10 cellular contexts compared by ENCODE assay signal in the genomic region with DNA sequence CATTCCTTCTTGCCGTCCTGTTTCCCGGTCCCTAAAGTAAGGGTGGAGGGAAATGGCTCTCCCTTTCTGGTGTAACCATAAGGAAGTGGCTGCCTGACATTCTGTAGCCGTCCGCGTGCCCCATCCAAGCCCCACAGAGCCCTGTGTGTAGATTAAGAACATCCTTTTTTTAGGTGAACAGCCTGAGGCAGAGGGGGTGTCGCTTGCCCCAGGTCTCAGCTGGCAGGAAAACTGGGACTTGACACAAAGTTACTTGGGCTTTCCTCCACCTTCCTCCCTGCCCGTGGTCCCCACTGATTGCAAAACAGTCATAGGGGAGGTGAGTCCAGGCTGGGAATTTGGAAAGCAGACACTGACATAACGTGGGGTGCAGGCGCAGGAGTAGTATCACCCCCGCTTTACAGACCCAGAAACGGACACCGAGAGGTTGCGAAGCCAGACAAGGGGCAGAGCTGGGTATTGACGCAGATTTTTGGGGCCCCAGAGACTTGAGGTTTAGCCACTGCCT. TPM values are rescaled to one million over a fixed set of nuclear protein-coding genes. Genes with fewer than 3 reads are reported as not detected.
A peak's percentile ranks its signal among the peaks of the same experiment; 100 is the strongest.
DNase-seq lines count a peak whose midpoint lies in the region; ATAC-seq and TF ChIP-seq lines count a peak whose summit lies in the region.
"Had no signal": no experiment of that assay in that cellular context is flagged by ENCODE, and none has a peak within 500 bp of the region (broad histone marks: within the 10 kb centered on the region; RNA-seq: fewer than 3 reads in every experiment).

No MANE protein-coding gene starts in this region.

- peak overlapping the region; percentile 18 for H3K4me3 Mint-ChIP-seq in dendritic cell treated with granulocyte-macrophage colony-stimulating factor and Interleukin-4, amounts not matched to agents 40 ng/mL and 50 ng/mL, for 4 days
- peak overlapping the region in 5 of 8 donors; percentile 25 to 63 (median 36) for H3K4me3 Mint-ChIP-seq in naive B cell

- H3K36me3 Mint-ChIP-seq in dendritic cell treated with granulocyte-macrophage colony-stimulating factor and Interleukin-4, amounts not matched to agents 40 ng/mL and 50 ng/mL, for 4 days (ENCODE audit: low read depth), result no peaks in the 10 kb centered on the region
- no peaks in the 10 kb centered on the region for H3K36me3 Mint-ChIP-seq in naive B cell

- intact Hi-C loops in right cardiac atrium (cut with DNase I), result no loop called here
- intact Hi-C loops in cardiac septum (cut with DNase I), result no loop called here
- intact Hi-C loops in dendritic cell treated with granulocyte-macrophage colony-stimulating factor and Interleukin-4, amounts not matched to agents 40 ng/mL and 50 ng/mL, for 4 days (cut with micrococcal nuclease), result loop anchor here (10.0 kb wide), 1 partner anchor 103 kb away; no protein-coding TSS in a partner anchor
- intact Hi-C loops in vagina (cut with DNase I), result no loop called here
- intact Hi-C loops in lower leg skin (cut with DNase I; ENCODE audit: low total_unique reads), result no loop called here

- H3K27ac ChIP-seq in right cardiac atrium (ENCODE audit: low read length), result no peak overlapping the region
- H3K27ac ChIP-seq in vagina, result peak overlapping the region; percentile 96

- peaks cover 19% of the 10 kb centered on the region for H3K27me3 Mint-ChIP-seq in dendritic cell treated with granulocyte-macrophage colony-stimulating factor and Interleukin-4, amounts not matched to agents 40 ng/mL and 50 ng/mL, for 4 days
- peaks cover 28 to 74% (median 65%) of the 10 kb centered on the region in 3 donors for H3K27me3 Mint-ChIP-seq in naive B cell

- H3K27ac Mint-ChIP-seq in dendritic cell treated with granulocyte-macrophage colony-stimulating factor and Interleukin-4, amounts not matched to agents 40 ng/mL and 50 ng/mL, for 4 days, result peak overlapping the region; percentile 44
- H3K27ac Mint-ChIP-seq in naive B cell, result no peak overlapping the region

- H3K27me3 ChIP-seq in right cardiac atrium (ENCODE audit: control insufficient read depth, insufficient read depth), result no peaks in the 10 kb centered on the region
- no peaks in the 10 kb centered on the region for H3K27me3 ChIP-seq in vagina

- H3K4me1 ChIP-seq in right cardiac atrium (ENCODE audit: control insufficient read depth, insufficient read depth, low read length), result peaks cover 2% of the 10 kb centered on the region
- H3K4me1 ChIP-seq in vagina, result peaks cover 35% of the 10 kb centered on the region

- TF ChIP-seq POLR2A in vagina (IDR thresholded peaks at IDR 0.05), result no peak
- no peak for TF ChIP-seq POLR2A in lower leg skin (IDR thresholded peaks at IDR 0.05)

- H3K9me3 ChIP-seq in right cardiac atrium (ENCODE audit: control insufficient read depth, low read length) (no peaks in the 10 kb centered on the region), vagina (no peaks in the 10 kb centered on the region)

- no peaks in the 10 kb centered on the region for H3K36me3 ChIP-seq in vagina

- H3K9me3 Mint-ChIP-seq in dendritic cell treated with granulocyte-macrophage colony-stimulating factor and Interleukin-4, amounts not matched to agents 40 ng/mL and 50 ng/mL, for 4 days, result no peaks in the 10 kb centered on the region
- H3K9me3 Mint-ChIP-seq in naive B cell, result no peaks in the 10 kb centered on the region

- peak in 2 of 3 donors; percentile 44 to 47 for DNase-seq in right cardiac atrium
- DNase-seq in cardiac septum (ENCODE audit: low spot score), result no peak
- DNase-seq in naive B cell, result no peak
- DNase-seq in vagina (ENCODE audit: extremely low spot score in 2 of 2), result no peak
- no peak for DNase-seq in lower leg skin (ENCODE audit: low spot score in 2 of 2)
- DNase-seq in NCI-H226, result no peak
- DNase-seq: activated CD8-positive, alpha-beta memory T cell treated with anti-CD3 and anti-CD28 coated beads, Interleukin-2, amount 50 U/mL, for 48 hours; head of caudate nucleus had no signal

- TF ChIP-seq CTCF in vagina (IDR thresholded peaks at IDR 0.05) (no peak), lower leg skin (IDR thresholded peaks at IDR 0.05) (no peak)

- 70% methylated on average over 14 of the region's 14 CpGs for WGBS in right cardiac atrium
- WGBS in lower leg skin, 2 donors, result 60 to 70% methylated on average over 14 of the region's 14 CpGs

- ATAC-seq in right cardiac atrium (no peak), naive B cell (ENCODE audit: low read depth in 2 of 2) (peak; percentile 38 to 41), HG03521 (IDR thresholded peaks at IDR 0.05; ENCODE audit: unreplicated experiment) (no peak)

- peaks cover 63% of the 10 kb centered on the region for H3K4me1 Mint-ChIP-seq in dendritic cell treated with granulocyte-macrophage colony-stimulating factor and Interleukin-4, amounts not matched to agents 40 ng/mL and 50 ng/mL, for 4 days (ENCODE audit: low read depth)
- H3K4me1 Mint-ChIP-seq in naive B cell, result peaks cover 5 to 17% (median 14%) of the 10 kb centered on the region in 3 donors

- H3K4me3 ChIP-seq in right cardiac atrium (ENCODE audit: low read length) (no peak overlapping the region), vagina (peak overlapping the region; percentile 50 to 58), lower leg skin (ENCODE audit: low read depth, poor library complexity, severe bottlenecking) (no peak overlapping the region)

RNA-seq across cellular contexts. Expression of a gene that starts 22.8 kb away (rescaled TPM):
- total RNA-seq in right cardiac atrium (under 1 TPM in 1 of 4 donors, not detected in 3; 0.20 TPM), cardiac septum (0.22 TPM), vagina (not detected), lower leg skin (not detected)
- polyA plus RNA-seq in right cardiac atrium (not detected), naive B cell (ENCODE audit: low read depth in 6 of 6) (not detected)

RNA-seq across cellular contexts. Expression of a gene that starts 27.8 kb away (rescaled TPM):
- total RNA-seq in right cardiac atrium, result 10 to 100 TPM; 45.0 to 55.2 (median 48.6) TPM
- 78.1 TPM for polyA plus RNA-seq in right cardiac atrium
- 49.5 TPM for total RNA-seq in cardiac septum
- 10 to 100 TPM; 30.3 to 57.7 (median 35.4) TPM for polyA plus RNA-seq in naive B cell (ENCODE audit: low read depth in 6 of 6)
- 15.5 TPM for total RNA-seq in vagina
- 10 to 100 TPM; 19.7 to 31.0 (median 25.7) TPM for total RNA-seq in lower leg skin

RNA-seq across cellular contexts. Expression of a gene that starts 43.8 kb away (rescaled TPM):
- total RNA-seq in right cardiac atrium (10 to 100 TPM in 3 of 4 donors, 1 to 10 TPM in 1; 9.1 to 10.7 (median 10.2) TPM), cardiac septum (10.2 TPM), vagina (18.9 TPM), lower leg skin (10 to 100 TPM; 33.0 to 46.9 (median 40.1) TPM)
- polyA plus RNA-seq in right cardiac atrium (9.8 TPM), naive B cell (ENCODE audit: low read depth in 6 of 6) (10 to 100 TPM; 13.3 to 23.4 (median 16.5) TPM)

Comparison
In these comparisons a context has a peak if more than half of its experiments do, and no peak if none do; other contexts are left out.
1. DNase-seq: peak in right cardiac atrium (2 of 3); none in cardiac septum (single experiment), naive B cell (single experiment), vagina (0 of 2), lower leg skin (0 of 2) and NCI-H226 (single experiment).
2. ATAC-seq: peak in naive B cell (2 of 2); none in right cardiac atrium (0 of 2) and HG03521 (single experiment).
3. H3K4me3 ChIP-seq: peak in vagina (2 of 2); none in right cardiac atrium (single experiment) and lower leg skin (single experiment).